Comparison of ENCODE assay signal across 1 cellular context in genomic region chr19:17511724-17512573, GRCh38.
TF ChIP-seq lines count a peak whose summit lies in the region.

No MANE protein-coding gene starts in this region.

TF ChIP-seq in WTC11, 78 proteins besides CTCF, POLR2A, EP300 and RAD21 (continued from another document):
- TF ChIP-seq ZNF281 (CRISPR knock-in tag; IDR thresholded peaks at IDR 0.05) (0 out of 2 replicates have a peak, but pooled peaks have one; percentile 21), PREB (CRISPR knock-in tag; IDR thresholded peaks at IDR 0.05; ENCODE audit: borderline replicate concordance) (0 out of 2 replicates have a peak, but pooled peaks have one; percentile 44), EMX1 (CRISPR knock-in tag; IDR thresholded peaks at IDR 0.05) (no peak), FOXP1 (CRISPR knock-in tag; IDR thresholded peaks at IDR 0.05; ENCODE audit: borderline replicate concordance) (peak; percentile 91; the same call in 1 of the 2 replicates), ZNF138 (CRISPR knock-in tag; conservative IDR thresholded peaks at IDR 0.05) (peak; percentile 94), FOXK1 (CRISPR knock-in tag; IDR thresholded peaks at IDR 0.05) (0 out of 2 replicates have a peak, but pooled peaks have one; percentile 79), SP1 (CRISPR knock-in tag; conservative IDR thresholded peaks at IDR 0.05) (peak; percentile 93), TEAD4 (CRISPR knock-in tag; IDR thresholded peaks at IDR 0.05) (peak; percentile 90), ZNF416 (CRISPR knock-in tag; IDR thresholded peaks at IDR 0.05) (0 out of 2 replicates have a peak, but pooled peaks have one; percentile 15), ATF2 (CRISPR knock-in tag; IDR thresholded peaks at IDR 0.05; ENCODE audit: borderline replicate concordance, low read depth) (no peak; the same call in 1 of the 2 replicates)
